In genomic region chr19:47109541-47110375, GRCh38 we compare ENCODE assay signal across 1 cellular context.
A peak's percentile ranks its signal among the peaks of the same experiment; 100 is the strongest.
TF ChIP-seq lines count a peak whose summit lies in the region.

No MANE protein-coding gene starts in this region.

TF ChIP-seq in K562, 482 proteins besides CTCF, POLR2A, EP300 and RAD21 (continued from another document and continues in another):
- no peak for TF ChIP-seq CHD7 (IDR thresholded peaks at IDR 0.05; ENCODE audit: low read depth, low read length)
- TF ChIP-seq, protein P1, sequence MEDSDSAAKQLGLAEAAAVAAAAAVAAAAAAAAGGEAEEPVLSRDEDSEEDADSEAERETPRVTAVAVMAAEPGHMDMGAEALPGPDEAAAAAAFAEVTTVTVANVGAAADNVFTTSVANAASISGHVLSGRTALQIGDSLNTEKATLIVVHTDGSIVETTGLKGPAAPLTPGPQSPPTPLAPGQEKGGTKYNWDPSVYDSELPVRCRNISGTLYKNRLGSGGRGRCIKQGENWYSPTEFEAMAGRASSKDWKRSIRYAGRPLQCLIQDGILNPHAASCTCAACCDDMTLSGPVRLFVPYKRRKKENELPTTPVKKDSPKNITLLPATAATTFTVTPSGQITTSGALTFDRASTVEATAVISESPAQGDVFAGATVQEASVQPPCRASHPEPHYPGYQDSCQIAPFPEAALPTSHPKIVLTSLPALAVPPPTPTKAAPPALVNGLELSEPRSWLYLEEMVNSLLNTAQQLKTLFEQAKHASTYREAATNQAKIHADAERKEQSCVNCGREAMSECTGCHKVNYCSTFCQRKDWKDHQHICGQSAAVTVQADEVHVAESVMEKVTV (CRISPR knock-in tag; IDR thresholded peaks at IDR 0.05), result peak; percentile 17; the same call in 1 of the 2 replicates
- TF ChIP-seq ATF3 (IDR thresholded peaks at IDR 0.05), result peak; percentile 81
- no peak for TF ChIP-seq ATF3 (CRISPR knock-in tag; conservative IDR thresholded peaks at IDR 0.05)
- peak; percentile 20 for TF ChIP-seq HNRNPLL (IDR thresholded peaks at IDR 0.05; ENCODE audit: low read depth, low read length, poor library complexity, severe bottlenecking)
- TF ChIP-seq ZC3H8 (IDR thresholded peaks at IDR 0.05), result peak; percentile 33; the same call in 1 of the 2 replicates
- TF ChIP-seq PHF21A (IDR thresholded peaks at IDR 0.05; ENCODE audit: borderline replicate concordance, low read depth), result no peak
- peak; percentile 100 for TF ChIP-seq MYC (IDR thresholded peaks at IDR 0.05; ENCODE audit: low read depth, low read length)
- TF ChIP-seq MYC (CRISPR knock-in tag; IDR thresholded peaks at IDR 0.05; ENCODE audit: borderline replicate concordance, low read depth), result peak; percentile 83
- no peak for TF ChIP-seq CREB1 (IDR thresholded peaks at IDR 0.05)
- peak; percentile 62; the same call in 1 of the 2 replicates for TF ChIP-seq CREB1 (CRISPR knock-in tag; IDR thresholded peaks at IDR 0.05)
- TF ChIP-seq, protein P2, sequence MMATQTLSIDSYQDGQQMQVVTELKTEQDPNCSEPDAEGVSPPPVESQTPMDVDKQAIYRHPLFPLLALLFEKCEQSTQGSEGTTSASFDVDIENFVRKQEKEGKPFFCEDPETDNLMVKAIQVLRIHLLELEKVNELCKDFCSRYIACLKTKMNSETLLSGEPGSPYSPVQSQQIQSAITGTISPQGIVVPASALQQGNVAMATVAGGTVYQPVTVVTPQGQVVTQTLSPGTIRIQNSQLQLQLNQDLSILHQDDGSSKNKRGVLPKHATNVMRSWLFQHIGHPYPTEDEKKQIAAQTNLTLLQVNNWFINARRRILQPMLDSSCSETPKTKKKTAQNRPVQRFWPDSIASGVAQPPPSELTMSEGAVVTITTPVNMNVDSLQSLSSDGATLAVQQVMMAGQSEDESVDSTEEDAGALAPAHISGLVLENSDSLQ (IDR thresholded peaks at IDR 0.05), result peak; percentile 91
- TF ChIP-seq FOSL1 (tag; conservative IDR thresholded peaks at IDR 0.05), result no peak
- TF ChIP-seq DMBX1 (CRISPR knock-in tag; IDR thresholded peaks at IDR 0.05; ENCODE audit: borderline replicate concordance), result peak; percentile 67
- TF ChIP-seq ZKSCAN8 (CRISPR knock-in tag; IDR thresholded peaks at IDR 0.05), result peak; percentile 56; the same call in 1 of the 2 replicates
- TF ChIP-seq GABPB1 (CRISPR knock-in tag; IDR thresholded peaks at IDR 0.05), result 0 out of 2 replicates have a peak, but pooled peaks have one; percentile 51
- TF ChIP-seq HNRNPH1 (optimal IDR thresholded peaks at IDR 0.05; ENCODE audit: low read depth, low read length), result no peak
- TF ChIP-seq, protein P3, sequence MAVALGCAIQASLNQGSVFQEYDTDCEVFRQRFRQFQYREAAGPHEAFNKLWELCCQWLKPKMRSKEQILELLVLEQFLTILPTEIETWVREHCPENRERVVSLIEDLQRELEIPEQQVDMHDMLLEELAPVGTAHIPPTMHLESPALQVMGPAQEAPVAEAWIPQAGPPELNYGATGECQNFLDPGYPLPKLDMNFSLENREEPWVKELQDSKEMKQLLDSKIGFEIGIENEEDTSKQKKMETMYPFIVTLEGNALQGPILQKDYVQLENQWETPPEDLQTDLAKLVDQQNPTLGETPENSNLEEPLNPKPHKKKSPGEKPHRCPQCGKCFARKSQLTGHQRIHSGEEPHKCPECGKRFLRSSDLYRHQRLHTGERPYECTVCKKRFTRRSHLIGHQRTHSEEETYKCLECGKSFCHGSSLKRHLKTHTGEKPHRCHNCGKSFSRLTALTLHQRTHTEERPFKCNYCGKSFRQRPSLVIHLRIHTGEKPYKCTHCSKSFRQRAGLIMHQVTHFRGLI (CRISPR knock-in tag; IDR thresholded peaks at IDR 0.05), result no peak
- no peak for TF ChIP-seq PTBP1 (IDR thresholded peaks at IDR 0.05; ENCODE audit: low read depth, low read length)
- TF ChIP-seq, protein P4, sequence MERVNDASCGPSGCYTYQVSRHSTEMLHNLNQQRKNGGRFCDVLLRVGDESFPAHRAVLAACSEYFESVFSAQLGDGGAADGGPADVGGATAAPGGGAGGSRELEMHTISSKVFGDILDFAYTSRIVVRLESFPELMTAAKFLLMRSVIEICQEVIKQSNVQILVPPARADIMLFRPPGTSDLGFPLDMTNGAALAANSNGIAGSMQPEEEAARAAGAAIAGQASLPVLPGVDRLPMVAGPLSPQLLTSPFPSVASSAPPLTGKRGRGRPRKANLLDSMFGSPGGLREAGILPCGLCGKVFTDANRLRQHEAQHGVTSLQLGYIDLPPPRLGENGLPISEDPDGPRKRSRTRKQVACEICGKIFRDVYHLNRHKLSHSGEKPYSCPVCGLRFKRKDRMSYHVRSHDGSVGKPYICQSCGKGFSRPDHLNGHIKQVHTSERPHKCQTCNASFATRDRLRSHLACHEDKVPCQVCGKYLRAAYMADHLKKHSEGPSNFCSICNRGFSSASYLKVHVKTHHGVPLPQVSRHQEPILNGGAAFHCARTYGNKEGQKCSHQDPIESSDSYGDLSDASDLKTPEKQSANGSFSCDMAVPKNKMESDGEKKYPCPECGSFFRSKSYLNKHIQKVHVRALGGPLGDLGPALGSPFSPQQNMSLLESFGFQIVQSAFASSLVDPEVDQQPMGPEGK (CRISPR knock-in tag; IDR thresholded peaks at IDR 0.05; ENCODE audit: borderline replicate concordance), result no peak
- TF ChIP-seq ZNF785 (CRISPR knock-in tag; IDR thresholded peaks at IDR 0.05), result no peak
- TF ChIP-seq CCNT2 (IDR thresholded peaks at IDR 0.05; ENCODE audit: borderline replicate concordance, extremely low read depth, insufficient read length, low read depth, low read length), result no peak
- TF ChIP-seq ZNF830 (CRISPR knock-in tag; IDR thresholded peaks at IDR 0.05), result no peak
- peak; percentile 75 for TF ChIP-seq ZBTB7A (IDR thresholded peaks at IDR 0.05; ENCODE audit: borderline replicate concordance, control insufficient read depth, low read depth, low read length)
- TF ChIP-seq, protein P5, sequence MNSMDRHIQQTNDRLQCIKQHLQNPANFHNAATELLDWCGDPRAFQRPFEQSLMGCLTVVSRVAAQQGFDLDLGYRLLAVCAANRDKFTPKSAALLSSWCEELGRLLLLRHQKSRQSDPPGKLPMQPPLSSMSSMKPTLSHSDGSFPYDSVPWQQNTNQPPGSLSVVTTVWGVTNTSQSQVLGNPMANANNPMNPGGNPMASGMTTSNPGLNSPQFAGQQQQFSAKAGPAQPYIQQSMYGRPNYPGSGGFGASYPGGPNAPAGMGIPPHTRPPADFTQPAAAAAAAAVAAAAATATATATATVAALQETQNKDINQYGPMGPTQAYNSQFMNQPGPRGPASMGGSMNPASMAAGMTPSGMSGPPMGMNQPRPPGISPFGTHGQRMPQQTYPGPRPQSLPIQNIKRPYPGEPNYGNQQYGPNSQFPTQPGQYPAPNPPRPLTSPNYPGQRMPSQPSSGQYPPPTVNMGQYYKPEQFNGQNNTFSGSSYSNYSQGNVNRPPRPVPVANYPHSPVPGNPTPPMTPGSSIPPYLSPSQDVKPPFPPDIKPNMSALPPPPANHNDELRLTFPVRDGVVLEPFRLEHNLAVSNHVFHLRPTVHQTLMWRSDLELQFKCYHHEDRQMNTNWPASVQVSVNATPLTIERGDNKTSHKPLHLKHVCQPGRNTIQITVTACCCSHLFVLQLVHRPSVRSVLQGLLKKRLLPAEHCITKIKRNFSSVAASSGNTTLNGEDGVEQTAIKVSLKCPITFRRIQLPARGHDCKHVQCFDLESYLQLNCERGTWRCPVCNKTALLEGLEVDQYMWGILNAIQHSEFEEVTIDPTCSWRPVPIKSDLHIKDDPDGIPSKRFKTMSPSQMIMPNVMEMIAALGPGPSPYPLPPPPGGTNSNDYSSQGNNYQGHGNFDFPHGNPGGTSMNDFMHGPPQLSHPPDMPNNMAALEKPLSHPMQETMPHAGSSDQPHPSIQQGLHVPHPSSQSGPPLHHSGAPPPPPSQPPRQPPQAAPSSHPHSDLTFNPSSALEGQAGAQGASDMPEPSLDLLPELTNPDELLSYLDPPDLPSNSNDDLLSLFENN (IDR thresholded peaks at IDR 0.05; ENCODE audit: low read depth in 2 of 2, low read length in 2 of 2), result peak in 1 of 2 experiments; percentile 72; a peak in 2 of 4 replicates
- TF ChIP-seq XRCC3 (IDR thresholded peaks at IDR 0.05), result no peak
- TF ChIP-seq NUFIP1 (IDR thresholded peaks at IDR 0.05; ENCODE audit: partially characterized antibody), result peak; percentile 60
- peak; percentile 74 for TF ChIP-seq TAF7 (tag; IDR thresholded peaks at IDR 0.05)
- peak; percentile 59 for TF ChIP-seq SOX6 (IDR thresholded peaks at IDR 0.05)
- 0 out of 2 replicates have a peak, but pooled peaks have one; percentile 24 for TF ChIP-seq ZBTB33 (CRISPR knock-in tag; IDR thresholded peaks at IDR 0.05)
- TF ChIP-seq NFATC3 (IDR thresholded peaks at IDR 0.05), result peak; percentile 56; the same call in 1 of the 2 replicates
